Comparison of ENCODE assay signal across 20 cellular contexts in genomic region chr3:178231645-178232044, GRCh38.
DNase-seq lines count a peak whose midpoint lies in the region; ATAC-seq and TF ChIP-seq lines count a peak whose summit lies in the region.
"Had no signal": no experiment of that assay in that cellular context is flagged by ENCODE, and none has a peak within 500 bp of the region (broad histone marks: within the 10 kb centered on the region; RNA-seq: fewer than 3 reads in every experiment).

No MANE protein-coding gene starts in this region.

- CTCF ChIA-PET in IMR-90 (lab: Yijun Ruan, JAX) = no interaction called here

- no peak overlapping the region for H4K5ac ChIP-seq in IMR-90 (ENCODE audit: low read depth, low read length)

- H2BK5ac ChIP-seq in IMR-90 (ENCODE audit: low read depth, low read length, poor library complexity, severe bottlenecking) = no peak overlapping the region

- no peak overlapping the region for H2BK20ac ChIP-seq in IMR-90 (ENCODE audit: low read depth, low read length)

- no peak overlapping the region for H3K23ac ChIP-seq in IMR-90 (ENCODE audit: low read depth, low read length)

- H2AFZ ChIP-seq in IMR-90 (replicated peaks; ENCODE audit: low read length, poor library complexity) = no peak overlapping the region

- H3K27ac ChIP-seq in IMR-90 (ENCODE audit: insufficient read depth, low read length) = no peak overlapping the region
- H3K27ac ChIP-seq: BLaER1 treated with 17β-estradiol and CSF1 and Interleukin-3, amounts not matched to agents 10 nM and 100 nM; HL-60 had no signal

- no peak for TF ChIP-seq RAD21 in IMR-90 (IDR thresholded peaks at IDR 0.05; ENCODE audit: low read length)

- H4K91ac ChIP-seq in IMR-90 (ENCODE audit: insufficient read depth, low read depth, low read length) = no peak overlapping the region

- in situ Hi-C loops in IMR-90 (cut with MboI; ENCODE audit: low sequenced_read_pairs) = no loop called here

- intact Hi-C loops in IMR-90 (cut with micrococcal nuclease) = no loop called here

- H2AK5ac ChIP-seq in IMR-90 (ENCODE audit: low read depth, low read length) = no peak overlapping the region

- no peak overlapping the region for H3K56ac ChIP-seq in IMR-90 (ENCODE audit: extremely low read depth, insufficient read depth, low read length)

- no peaks in the 10 kb centered on the region for H4K20me1 ChIP-seq in IMR-90 (ENCODE audit: insufficient read depth, low read length)
- H4K20me1 ChIP-seq: BLaER1 treated with 17β-estradiol and CSF1 and Interleukin-3, amounts not matched to agents 10 nM and 100 nM had no signal

- H3K36me3 ChIP-seq in IMR-90 (ENCODE audit: control insufficient read depth, insufficient read depth, low read length) = no peaks in the 10 kb centered on the region
- H3K36me3 ChIP-seq: BLaER1 treated with 17β-estradiol and CSF1 and Interleukin-3, amounts not matched to agents 10 nM and 100 nM had no signal

- dilution Hi-C loops in IMR-90 (cut with HindIII; ENCODE audit: low sequenced_read_pairs, unreplicated experiment) = no loop called here

- no peak overlapping the region for H3K4me2 ChIP-seq in IMR-90 (ENCODE audit: low read depth, low read length)
- H3K4me2 ChIP-seq: BLaER1 treated with 17β-estradiol and CSF1 and Interleukin-3, amounts not matched to agents 10 nM and 100 nM had no signal

- H3K9me3 ChIP-seq in IMR-90 (ENCODE audit: control insufficient read depth, insufficient read depth, low read length) = peaks cover 2% of the 10 kb centered on the region; the same call in 1 of the 2 replicates
- H3K9me3 ChIP-seq: BLaER1 treated with 17β-estradiol and CSF1 and Interleukin-3, amounts not matched to agents 10 nM and 100 nM had no signal

- H3K79me1 ChIP-seq in IMR-90 (ENCODE audit: low read depth in 1 of 2, low read length in 2 of 2) = no peaks in the 10 kb centered on the region

- H3K14ac ChIP-seq in IMR-90 (replicated peaks; ENCODE audit: low read depth, low read length) = no peak overlapping the region

- no peak overlapping the region for H3K9ac ChIP-seq in IMR-90 (ENCODE audit: low read depth, low read length)
- H3K9ac ChIP-seq: BLaER1 treated with 17β-estradiol and CSF1 and Interleukin-3, amounts not matched to agents 10 nM and 100 nM had no signal

- no peak overlapping the region for H2BK120ac ChIP-seq in IMR-90 (ENCODE audit: low read depth, low read length)

- TF ChIP-seq POLR2A in IMR-90 (IDR thresholded peaks at IDR 0.05; ENCODE audit: low read depth, low read length) = no peak

- H3K9me1 ChIP-seq in IMR-90 (ENCODE audit: insufficient read depth, low read length) = no peaks in the 10 kb centered on the region

- POLR2A ChIA-PET in IMR-90 (lab: Charles Lee; ENCODE audit: unreplicated experiment) = no interaction called here

- no TSS peak for BruUV-seq in IMR-90 (replicated peaks; lab: Mats Ljungman, UMichigan)

- H2BK15ac ChIP-seq in IMR-90 (ENCODE audit: low read depth, low read length) = no peak overlapping the region

- DNase-seq in AG20443 (ENCODE audit: low spot score) (peak; percentile 13), IMR-90 (peak; percentile 48), fibroblast of the aortic adventitia (ENCODE audit: low read depth) (peak; percentile 17), HuH-7.5 (ENCODE audit: low spot score) (no peak), A172 (ENCODE audit: low spot score) (no peak), MV-4-11 (lab: John Stamatoyannopoulos, UW) (no peak)
- DNase-seq: ACHN; Calu3; CD8-positive, alpha-beta T cell; DMS79 treated with DMSO at 0.1 percent for 48 hours; EL; GOT3; H7; HFFc6; Karpas-422; KBM-7 had no signal

- no peaks in the 10 kb centered on the region for H3K27me3 ChIP-seq in IMR-90 (ENCODE audit: control insufficient read depth, insufficient read depth, low read length)
- H3K27me3 ChIP-seq: BLaER1 treated with 17β-estradiol and CSF1 and Interleukin-3, amounts not matched to agents 10 nM and 100 nM had no signal

- TF ChIP-seq CTCF in IMR-90 (conservative IDR thresholded peaks at IDR 0.05; ENCODE audit: low read depth, low read length) (no peak), fibroblast of the aortic adventitia (IDR thresholded peaks at IDR 0.05; ENCODE audit: insufficient read depth, low read length) (no peak)

- no peaks in the 10 kb centered on the region for H3K4me1 ChIP-seq in IMR-90 (ENCODE audit: control insufficient read depth, insufficient read depth, low read length)

- no peak overlapping the region for H3K4ac ChIP-seq in IMR-90 (ENCODE audit: low read depth, low read length)

- WGBS in IMR-90 (ENCODE audit: extremely low coverage in 2 of 2, insufficient read length in 1 of 2), 2 experiments = no CpG with 5 or more reads among the region's 3 CpGs

- H3K4me3 ChIP-seq in IMR-90 (ENCODE audit: insufficient read depth, low read depth, low read length) (no peak overlapping the region), fibroblast of the aortic adventitia (ENCODE audit: low read depth, low read length) (no peak overlapping the region)
- H3K4me3 ChIP-seq: BLaER1 treated with 17β-estradiol and CSF1 and Interleukin-3, amounts not matched to agents 10 nM and 100 nM had no signal

- ATAC-seq in IMR-90 (ENCODE audit: low read depth) = peak; percentile 62; the same call in 1 of the 2 replicates
- ATAC-seq in HG03520 (IDR thresholded peaks at IDR 0.05; ENCODE audit: unreplicated experiment) = no peak
- ATAC-seq: CD8-positive, alpha-beta T cell; HCT116 had no signal

- H3K18ac ChIP-seq in IMR-90 (ENCODE audit: low read depth, low read length) = no peak overlapping the region

- no peak overlapping the region for H2AK9ac ChIP-seq in IMR-90 (replicated peaks; ENCODE audit: low read depth, low read length, poor library complexity)

- H4K8ac ChIP-seq in IMR-90 (ENCODE audit: low read depth in 2 of 2, low read length in 2 of 2) = no peak overlapping the region

TF ChIP-seq in IMR-90, 13 proteins besides CTCF, POLR2A, EP300 and RAD21:
- no peak for TF ChIP-seq SMC3 (IDR thresholded peaks at IDR 0.05; ENCODE audit: low read depth, low read length)
TF ChIP-seq in IMR-90: peak in this region for 0.

Comparison
In these comparisons a context has a peak if more than half of its experiments do, and no peak if none do; other contexts are left out.
1. DNase-seq: peak in AG20443 (single experiment), IMR-90 (single experiment) and fibroblast of the aortic adventitia (single experiment); none in HuH-7.5 (single experiment), A172 (single experiment) and MV-4-11 (single experiment).